Comparison of ENCODE assay signal across 13 cellular contexts in genomic region chr22:20422965-20423635, GRCh38. TPM values are rescaled to one million over a fixed set of nuclear protein-coding genes. Genes with fewer than 3 reads are reported as not detected.
A peak's percentile ranks its signal among the peaks of the same experiment; 100 is the strongest.
DNase-seq lines count a peak whose midpoint lies in the region; ATAC-seq, FAIRE-seq and TF ChIP-seq lines count a peak whose summit lies in the region.
"Had no signal": no experiment of that assay in that cellular context is flagged by ENCODE, and none has a peak within 500 bp of the region (broad histone marks: within the 10 kb centered on the region; RNA-seq: fewer than 3 reads in every experiment).

No MANE protein-coding gene starts in this region.

- H3K4me1 Mint-ChIP-seq in nephron, result peaks cover 5% of the 10 kb centered on the region

- intact Hi-C loops in upper lobe of right lung (cut with DNase I), result no loop called here

- ATAC-seq in SK-N-SH treated with all-trans-retinoic acid at 6 μM for 48 hours (peak; percentile 68), upper lobe of right lung (peak; percentile 3), GM21619 (IDR thresholded peaks at IDR 0.05; ENCODE audit: unreplicated experiment) (no peak), HG03139 (IDR thresholded peaks at IDR 0.05; ENCODE audit: unreplicated experiment) (no peak)
- ATAC-seq: HCT116 had no signal

- H3K9me3 Mint-ChIP-seq in nephron, result no peaks in the 10 kb centered on the region

- H3K4me1 ChIP-seq in upper lobe of right lung, result peaks cover 4% of the 10 kb centered on the region

- H3K36me3 Mint-ChIP-seq in nephron (ENCODE audit: low read depth), result peaks cover 14% of the 10 kb centered on the region

- H3K4me3 Mint-ChIP-seq in nephron, result no peak overlapping the region

- no peaks in the 10 kb centered on the region for H3K27me3 Mint-ChIP-seq in nephron (ENCODE audit: low read depth)

- TF ChIP-seq CTCF in nephron (IDR thresholded peaks at IDR 0.05; ENCODE audit: unreplicated experiment in 3 of 3) (no peak), upper lobe of right lung (IDR thresholded peaks at IDR 0.05) (no peak)

- peak overlapping the region in 2 of 3 experiments; percentile 78 to 94 for H3K27ac Mint-ChIP-seq in nephron

- FAIRE-seq in frontal cortex (lab: Jason Lieb, UNC), result no peak

- peaks cover 8% of the 10 kb centered on the region for H3K27me3 ChIP-seq in upper lobe of right lung

- no peak overlapping the region for H3K27ac ChIP-seq in upper lobe of right lung
- H3K27ac ChIP-seq: HL-60 had no signal

- H3K36me3 ChIP-seq in upper lobe of right lung, result peaks cover 4% of the 10 kb centered on the region

- H3K9me3 ChIP-seq in upper lobe of right lung, result no peaks in the 10 kb centered on the region

- H3K4me3 ChIP-seq in upper lobe of right lung, result no peak overlapping the region

- DNase-seq in frontal cortex (ENCODE audit: low spot score in 2 of 2) (peak; percentile 85 to 88), upper lobe of right lung (peak; percentile 64), HPDE6-E6E7 (ENCODE audit: extremely low spot score) (no peak)
- DNase-seq: activated CD4-positive, alpha-beta T cell treated with anti-CD3 and anti-CD28 coated beads for 48 hours; erythroblast; NCI-H187 treated with DMSO at 0.1 percent for 48 hours; SHP77 had no signal

TF ChIP-seq in SK-N-SH treated with all-trans-retinoic acid at 6 μM for 48 hours, 23 proteins besides CTCF, POLR2A, EP300 and RAD21:
- no peak for TF ChIP-seq POU6F1 (CRISPR knock-in tag; IDR thresholded peaks at IDR 0.05; ENCODE audit: borderline replicate concordance, low read depth)
- 0 out of 2 replicates have a peak, but pooled peaks have one; percentile 12 for TF ChIP-seq ZFP3 (CRISPR knock-in tag; IDR thresholded peaks at IDR 0.05)
- TF ChIP-seq GLIS3 (CRISPR knock-in tag; IDR thresholded peaks at IDR 0.05), result no peak
- TF ChIP-seq ARNTL (CRISPR knock-in tag; IDR thresholded peaks at IDR 0.05; ENCODE audit: borderline replicate concordance, low read depth), result no peak
- no peak for TF ChIP-seq RARB (CRISPR knock-in tag; IDR thresholded peaks at IDR 0.05)
- TF ChIP-seq TSHZ2 (CRISPR knock-in tag; IDR thresholded peaks at IDR 0.05), result no peak
- peak; percentile 9; the same call in 1 of the 2 replicates for TF ChIP-seq ZNF8 (CRISPR knock-in tag; IDR thresholded peaks at IDR 0.05)
- no peak for TF ChIP-seq TOX (CRISPR knock-in tag; IDR thresholded peaks at IDR 0.05; ENCODE audit: borderline replicate concordance)
- peak; percentile 22; the same call in 1 of the 2 replicates for TF ChIP-seq SNAI2 (CRISPR knock-in tag; IDR thresholded peaks at IDR 0.05)
- TF ChIP-seq PPARA (CRISPR knock-in tag; IDR thresholded peaks at IDR 0.05; ENCODE audit: borderline replicate concordance), result peak; percentile 16; the same call in 1 of the 2 replicates
- no peak for TF ChIP-seq ZFP30 (CRISPR knock-in tag; IDR thresholded peaks at IDR 0.05)
- TF ChIP-seq ISL1 (CRISPR knock-in tag; IDR thresholded peaks at IDR 0.05), result no peak
- TF ChIP-seq ZNF565 (CRISPR knock-in tag; conservative IDR thresholded peaks at IDR 0.05; ENCODE audit: low read depth), result no peak
- no peak for TF ChIP-seq BACH2 (CRISPR knock-in tag; IDR thresholded peaks at IDR 0.05; ENCODE audit: borderline replicate concordance)
- no peak for TF ChIP-seq ESRRG (CRISPR knock-in tag; IDR thresholded peaks at IDR 0.05)
- no peak for TF ChIP-seq OSR1 (CRISPR knock-in tag; IDR thresholded peaks at IDR 0.05)
- TF ChIP-seq ZC3H10 (CRISPR knock-in tag; IDR thresholded peaks at IDR 0.05), result no peak
- TF ChIP-seq TCF4 (CRISPR knock-in tag; IDR thresholded peaks at IDR 0.05; ENCODE audit: borderline replicate concordance), result peak; percentile 14; the same call in 1 of the 2 replicates

RNA-seq across cellular contexts. Expression of gene SCARF2, which starts 14.5 kb away (rescaled TPM):
- total RNA-seq in frontal cortex, result 1.6 TPM
- total RNA-seq in upper lobe of right lung, result 24.0 TPM

RNA-seq across cellular contexts. Expression of gene ZNF74, which starts 29.1 kb away (rescaled TPM):
- 39.9 TPM for total RNA-seq in frontal cortex
- total RNA-seq in upper lobe of right lung, result 10.7 TPM

Comparison
In these comparisons a context has a peak if more than half of its experiments do, and no peak if none do; other contexts are left out.
1. ATAC-seq: peak in SK-N-SH treated with all-trans-retinoic acid at 6 μM for 48 hours (single experiment) and upper lobe of right lung (single experiment); none in GM21619 (single experiment) and HG03139 (single experiment).